In genomic region chrX:19888419-19888879, GRCh38 we compare ENCODE assay signal across 1 cellular context.
TF ChIP-seq lines count a peak whose summit lies in the region.

No MANE protein-coding gene starts in this region.

TF ChIP-seq in HepG2, 621 proteins besides CTCF, POLR2A, EP300 and RAD21 (continued from another document and continues in another):
- TF ChIP-seq MXD1 (CRISPR knock-in tag; IDR thresholded peaks at IDR 0.05) (no peak), PHF21A (CRISPR knock-in tag; IDR thresholded peaks at IDR 0.05) (peak; percentile 40; the same call in 1 of the 2 replicates), ZSCAN31 (CRISPR knock-in tag; IDR thresholded peaks at IDR 0.05; ENCODE audit: low read depth) (no peak), DNMT1 (CRISPR knock-in tag; IDR thresholded peaks at IDR 0.05) (no peak), STAG1 (CRISPR knock-in tag; IDR thresholded peaks at IDR 0.05) (peak; percentile 84), RBFOX2 (IDR thresholded peaks at IDR 0.05; ENCODE audit: low read depth, low read length) (no peak), CHD4 (IDR thresholded peaks at IDR 0.05; ENCODE audit: borderline replicate concordance, low read length) (no peak), NONO (IDR thresholded peaks at IDR 0.05) (no peak), NONO (CRISPR knock-in tag; conservative IDR thresholded peaks at IDR 0.05) (peak; percentile 15; the same call in 1 of the 2 replicates), TBL1XR1 (IDR thresholded peaks at IDR 0.05; ENCODE audit: borderline replicate concordance, low read length, partially characterized antibody) (no peak), HMGXB4 (CRISPR knock-in tag; IDR thresholded peaks at IDR 0.05; ENCODE audit: borderline replicate concordance in 1 of 2, low read depth in 1 of 2) (peak in 1 of 2 experiments; percentile 26; a peak in 1 of 4 replicates), STAT5B (CRISPR knock-in tag; IDR thresholded peaks at IDR 0.05) (no peak), TOPORS (CRISPR knock-in tag; IDR thresholded peaks at IDR 0.05) (no peak), HOXA3 (CRISPR knock-in tag; IDR thresholded peaks at IDR 0.05) (0 out of 2 replicates have a peak, but pooled peaks have one; percentile 20), SALL1 (CRISPR knock-in tag; IDR thresholded peaks at IDR 0.05) (no peak), NKX3-1 (CRISPR knock-in tag; IDR thresholded peaks at IDR 0.05) (no peak), DPF2 (CRISPR knock-in tag; IDR thresholded peaks at IDR 0.05; ENCODE audit: borderline replicate concordance, low read depth) (no peak), PPARG (CRISPR knock-in tag; conservative IDR thresholded peaks at IDR 0.05) (no peak), NFAT5 (CRISPR knock-in tag; IDR thresholded peaks at IDR 0.05) (no peak), YY1 (IDR thresholded peaks at IDR 0.05; ENCODE audit: insufficient read depth, insufficient replicate concordance, low read depth, low read length) (peak; percentile 24), ZNF580 (CRISPR knock-in tag; IDR thresholded peaks at IDR 0.05; ENCODE audit: borderline replicate concordance, low read depth) (0 out of 2 replicates have a peak, but pooled peaks have one; percentile 15), ETV6 (CRISPR knock-in tag; conservative IDR thresholded peaks at IDR 0.05) (no peak), ATF2 (CRISPR knock-in tag; IDR thresholded peaks at IDR 0.05) (no peak), ZSCAN29 (CRISPR knock-in tag; conservative IDR thresholded peaks at IDR 0.05) (no peak), RFXANK (CRISPR knock-in tag; IDR thresholded peaks at IDR 0.05) (no peak)
- TF ChIP-seq, protein P1, sequence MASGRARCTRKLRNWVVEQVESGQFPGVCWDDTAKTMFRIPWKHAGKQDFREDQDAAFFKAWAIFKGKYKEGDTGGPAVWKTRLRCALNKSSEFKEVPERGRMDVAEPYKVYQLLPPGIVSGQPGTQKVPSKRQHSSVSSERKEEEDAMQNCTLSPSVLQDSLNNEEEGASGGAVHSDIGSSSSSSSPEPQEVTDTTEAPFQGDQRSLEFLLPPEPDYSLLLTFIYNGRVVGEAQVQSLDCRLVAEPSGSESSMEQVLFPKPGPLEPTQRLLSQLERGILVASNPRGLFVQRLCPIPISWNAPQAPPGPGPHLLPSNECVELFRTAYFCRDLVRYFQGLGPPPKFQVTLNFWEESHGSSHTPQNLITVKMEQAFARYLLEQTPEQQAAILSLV (CRISPR knock-in tag; IDR thresholded peaks at IDR 0.05; ENCODE audit: borderline replicate concordance), result no peak
- TF ChIP-seq, protein P2, sequence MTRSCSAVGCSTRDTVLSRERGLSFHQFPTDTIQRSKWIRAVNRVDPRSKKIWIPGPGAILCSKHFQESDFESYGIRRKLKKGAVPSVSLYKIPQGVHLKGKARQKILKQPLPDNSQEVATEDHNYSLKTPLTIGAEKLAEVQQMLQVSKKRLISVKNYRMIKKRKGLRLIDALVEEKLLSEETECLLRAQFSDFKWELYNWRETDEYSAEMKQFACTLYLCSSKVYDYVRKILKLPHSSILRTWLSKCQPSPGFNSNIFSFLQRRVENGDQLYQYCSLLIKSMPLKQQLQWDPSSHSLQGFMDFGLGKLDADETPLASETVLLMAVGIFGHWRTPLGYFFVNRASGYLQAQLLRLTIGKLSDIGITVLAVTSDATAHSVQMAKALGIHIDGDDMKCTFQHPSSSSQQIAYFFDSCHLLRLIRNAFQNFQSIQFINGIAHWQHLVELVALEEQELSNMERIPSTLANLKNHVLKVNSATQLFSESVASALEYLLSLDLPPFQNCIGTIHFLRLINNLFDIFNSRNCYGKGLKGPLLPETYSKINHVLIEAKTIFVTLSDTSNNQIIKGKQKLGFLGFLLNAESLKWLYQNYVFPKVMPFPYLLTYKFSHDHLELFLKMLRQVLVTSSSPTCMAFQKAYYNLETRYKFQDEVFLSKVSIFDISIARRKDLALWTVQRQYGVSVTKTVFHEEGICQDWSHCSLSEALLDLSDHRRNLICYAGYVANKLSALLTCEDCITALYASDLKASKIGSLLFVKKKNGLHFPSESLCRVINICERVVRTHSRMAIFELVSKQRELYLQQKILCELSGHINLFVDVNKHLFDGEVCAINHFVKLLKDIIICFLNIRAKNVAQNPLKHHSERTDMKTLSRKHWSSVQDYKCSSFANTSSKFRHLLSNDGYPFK (CRISPR knock-in tag; IDR thresholded peaks at IDR 0.05; ENCODE audit: borderline replicate concordance), result no peak
- TF ChIP-seq, protein P3, sequence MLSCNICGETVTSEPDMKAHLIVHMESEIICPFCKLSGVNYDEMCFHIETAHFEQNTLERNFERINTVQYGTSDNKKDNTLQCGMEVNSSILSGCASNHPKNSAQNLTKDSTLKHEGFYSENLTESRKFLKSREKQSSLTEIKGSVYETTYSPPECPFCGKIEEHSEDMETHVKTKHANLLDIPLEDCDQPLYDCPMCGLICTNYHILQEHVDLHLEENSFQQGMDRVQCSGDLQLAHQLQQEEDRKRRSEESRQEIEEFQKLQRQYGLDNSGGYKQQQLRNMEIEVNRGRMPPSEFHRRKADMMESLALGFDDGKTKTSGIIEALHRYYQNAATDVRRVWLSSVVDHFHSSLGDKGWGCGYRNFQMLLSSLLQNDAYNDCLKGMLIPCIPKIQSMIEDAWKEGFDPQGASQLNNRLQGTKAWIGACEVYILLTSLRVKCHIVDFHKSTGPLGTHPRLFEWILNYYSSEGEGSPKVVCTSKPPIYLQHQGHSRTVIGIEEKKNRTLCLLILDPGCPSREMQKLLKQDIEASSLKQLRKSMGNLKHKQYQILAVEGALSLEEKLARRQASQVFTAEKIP (CRISPR knock-in tag; IDR thresholded peaks at IDR 0.05; ENCODE audit: borderline replicate concordance), result no peak
- TF ChIP-seq, protein P4, sequence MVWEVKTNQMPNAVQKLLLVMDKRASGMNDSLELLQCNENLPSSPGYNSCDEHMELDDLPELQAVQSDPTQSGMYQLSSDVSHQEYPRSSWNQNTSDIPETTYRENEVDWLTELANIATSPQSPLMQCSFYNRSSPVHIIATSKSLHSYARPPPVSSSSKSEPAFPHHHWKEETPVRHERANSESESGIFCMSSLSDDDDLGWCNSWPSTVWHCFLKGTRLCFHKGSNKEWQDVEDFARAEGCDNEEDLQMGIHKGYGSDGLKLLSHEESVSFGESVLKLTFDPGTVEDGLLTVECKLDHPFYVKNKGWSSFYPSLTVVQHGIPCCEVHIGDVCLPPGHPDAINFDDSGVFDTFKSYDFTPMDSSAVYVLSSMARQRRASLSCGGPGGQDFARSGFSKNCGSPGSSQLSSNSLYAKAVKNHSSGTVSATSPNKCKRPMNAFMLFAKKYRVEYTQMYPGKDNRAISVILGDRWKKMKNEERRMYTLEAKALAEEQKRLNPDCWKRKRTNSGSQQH (CRISPR knock-in tag; IDR thresholded peaks at IDR 0.05; ENCODE audit: low read depth), result no peak
- TF ChIP-seq, protein P5, sequence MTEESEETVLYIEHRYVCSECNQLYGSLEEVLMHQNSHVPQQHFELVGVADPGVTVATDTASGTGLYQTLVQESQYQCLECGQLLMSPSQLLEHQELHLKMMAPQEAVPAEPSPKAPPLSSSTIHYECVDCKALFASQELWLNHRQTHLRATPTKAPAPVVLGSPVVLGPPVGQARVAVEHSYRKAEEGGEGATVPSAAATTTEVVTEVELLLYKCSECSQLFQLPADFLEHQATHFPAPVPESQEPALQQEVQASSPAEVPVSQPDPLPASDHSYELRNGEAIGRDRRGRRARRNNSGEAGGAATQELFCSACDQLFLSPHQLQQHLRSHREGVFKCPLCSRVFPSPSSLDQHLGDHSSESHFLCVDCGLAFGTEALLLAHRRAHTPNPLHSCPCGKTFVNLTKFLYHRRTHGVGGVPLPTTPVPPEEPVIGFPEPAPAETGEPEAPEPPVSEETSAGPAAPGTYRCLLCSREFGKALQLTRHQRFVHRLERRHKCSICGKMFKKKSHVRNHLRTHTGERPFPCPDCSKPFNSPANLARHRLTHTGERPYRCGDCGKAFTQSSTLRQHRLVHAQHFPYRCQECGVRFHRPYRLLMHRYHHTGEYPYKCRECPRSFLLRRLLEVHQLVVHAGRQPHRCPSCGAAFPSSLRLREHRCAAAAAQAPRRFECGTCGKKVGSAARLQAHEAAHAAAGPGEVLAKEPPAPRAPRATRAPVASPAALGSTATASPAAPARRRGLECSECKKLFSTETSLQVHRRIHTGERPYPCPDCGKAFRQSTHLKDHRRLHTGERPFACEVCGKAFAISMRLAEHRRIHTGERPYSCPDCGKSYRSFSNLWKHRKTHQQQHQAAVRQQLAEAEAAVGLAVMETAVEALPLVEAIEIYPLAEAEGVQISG (CRISPR knock-in tag; IDR thresholded peaks at IDR 0.05), result no peak
- TF ChIP-seq, protein P6, sequence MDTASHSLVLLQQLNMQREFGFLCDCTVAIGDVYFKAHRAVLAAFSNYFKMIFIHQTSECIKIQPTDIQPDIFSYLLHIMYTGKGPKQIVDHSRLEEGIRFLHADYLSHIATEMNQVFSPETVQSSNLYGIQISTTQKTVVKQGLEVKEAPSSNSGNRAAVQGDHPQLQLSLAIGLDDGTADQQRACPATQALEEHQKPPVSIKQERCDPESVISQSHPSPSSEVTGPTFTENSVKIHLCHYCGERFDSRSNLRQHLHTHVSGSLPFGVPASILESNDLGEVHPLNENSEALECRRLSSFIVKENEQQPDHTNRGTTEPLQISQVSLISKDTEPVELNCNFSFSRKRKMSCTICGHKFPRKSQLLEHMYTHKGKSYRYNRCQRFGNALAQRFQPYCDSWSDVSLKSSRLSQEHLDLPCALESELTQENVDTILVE (CRISPR knock-in tag; IDR thresholded peaks at IDR 0.05), result no peak
- TF ChIP-seq, protein P7, sequence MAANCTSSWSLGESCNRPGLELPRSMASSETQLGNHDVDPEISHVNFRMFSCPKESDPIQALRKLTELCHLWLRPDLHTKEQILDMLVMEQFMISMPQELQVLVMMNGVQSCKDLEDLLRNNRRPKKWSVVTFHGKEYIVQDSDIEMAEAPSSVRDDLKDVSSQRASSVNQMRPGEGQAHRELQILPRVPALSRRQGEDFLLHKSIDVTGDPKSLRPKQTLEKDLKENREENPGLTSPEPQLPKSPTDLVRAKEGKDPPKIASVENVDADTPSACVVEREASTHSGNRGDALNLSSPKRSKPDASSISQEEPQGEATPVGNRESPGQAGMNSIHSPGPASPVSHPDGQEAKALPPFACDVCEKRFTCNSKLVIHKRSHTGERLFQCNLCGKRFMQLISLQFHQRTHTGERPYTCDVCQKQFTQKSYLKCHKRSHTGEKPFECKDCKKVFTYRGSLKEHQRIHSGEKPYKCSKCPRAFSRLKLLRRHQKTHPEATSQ (CRISPR knock-in tag; IDR thresholded peaks at IDR 0.05; ENCODE audit: borderline replicate concordance), result 0 out of 2 replicates have a peak, but pooled peaks have one; percentile 32
